1 cellular context compared by ENCODE assay signal in the genomic region with DNA sequence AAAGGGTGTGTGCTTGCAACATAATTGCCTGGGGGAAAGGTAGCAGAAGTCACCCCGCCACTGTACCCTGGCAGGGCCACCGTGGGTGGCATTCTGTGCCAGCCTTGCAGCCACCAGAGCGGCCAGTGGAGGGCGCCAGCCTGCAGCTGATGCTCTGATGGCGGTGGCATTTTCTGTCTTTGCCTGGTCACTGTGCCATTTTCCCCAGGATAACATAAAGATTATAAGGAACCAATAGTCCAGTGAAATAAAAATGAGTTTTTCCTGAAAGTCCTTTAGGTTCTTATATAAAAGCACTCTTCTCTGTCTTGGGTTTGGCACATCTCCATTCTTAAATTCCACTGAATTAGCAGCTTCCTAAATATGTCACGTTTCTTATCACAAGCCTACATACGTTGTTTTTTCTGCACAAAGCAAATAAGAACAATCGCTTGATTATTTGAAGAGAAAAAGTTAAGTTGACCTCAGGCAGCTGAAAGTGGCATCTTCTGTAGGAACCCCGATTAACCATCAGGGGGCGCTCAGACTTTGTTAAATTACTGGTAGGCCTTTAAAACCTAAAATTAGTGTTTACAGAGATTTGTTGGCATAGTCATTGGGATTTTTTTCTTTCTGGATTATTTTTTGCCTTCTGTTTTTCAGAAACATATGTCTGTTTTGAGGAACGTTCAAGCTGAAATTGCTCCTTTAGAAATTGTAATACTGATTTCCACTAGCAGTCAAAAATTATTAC.
TF ChIP-seq lines count a peak whose summit lies in the region.

No MANE protein-coding gene starts in this region.

TF ChIP-seq in IMR-90, 13 proteins besides CTCF, POLR2A, EP300 and RAD21:
- peak; percentile 90 for TF ChIP-seq SMC3 (IDR thresholded peaks at IDR 0.05; ENCODE audit: low read depth, low read length)
- no peak for TF ChIP-seq MAZ (IDR thresholded peaks at IDR 0.05; ENCODE audit: borderline replicate concordance, low read depth, low read length)
- no peak for TF ChIP-seq BHLHE40 (IDR thresholded peaks at IDR 0.05; ENCODE audit: low read depth, low read length)
- TF ChIP-seq FOS (IDR thresholded peaks at IDR 0.05; ENCODE audit: low read depth, low read length), result no peak
- TF ChIP-seq CEBPB (IDR thresholded peaks at IDR 0.05; ENCODE audit: low read depth, low read length), result no peak
